In genomic region chr1:61337981-61338848, GRCh38 we compare ENCODE assay signal across 9 cellular contexts.
DNase-seq lines count a peak whose midpoint lies in the region; ATAC-seq and TF ChIP-seq lines count a peak whose summit lies in the region.
"Had no signal": no experiment of that assay in that cellular context is flagged by ENCODE, and none has a peak within 500 bp of the region (broad histone marks: within the 10 kb centered on the region; RNA-seq: fewer than 3 reads in every experiment).

No MANE protein-coding gene starts in this region.

- no peak for ATAC-seq in GM21447 (IDR thresholded peaks at IDR 0.05; ENCODE audit: unreplicated experiment)

- H3K27ac ChIP-seq in Peyer's patch (peak overlapping the region; percentile 31 to 71 (median 42)), urinary bladder (ENCODE audit: low read depth) (peak overlapping the region; percentile 28)
- H3K27ac ChIP-seq: neutrophil had no signal

- no peaks in the 10 kb centered on the region for H3K9me3 ChIP-seq in Peyer's patch
- H3K9me3 ChIP-seq: neutrophil had no signal

- no peaks in the 10 kb centered on the region for H3K27me3 ChIP-seq in Peyer's patch
- H3K27me3 ChIP-seq: neutrophil had no signal

- no peak for TF ChIP-seq POLR2A in Peyer's patch (IDR thresholded peaks at IDR 0.05)

- H3K4me1 ChIP-seq in Peyer's patch (peaks cover 0 to 13% (median 0%) of the 10 kb centered on the region in 4 donors), urinary bladder (ENCODE audit: insufficient read depth) (no peaks in the 10 kb centered on the region)

- TF ChIP-seq CTCF in Peyer's patch (IDR thresholded peaks at IDR 0.05) (peak in 4 of 6 experiments; percentile 45 to 78 (median 72)), epithelial cell of esophagus (IDR thresholded peaks at IDR 0.05; ENCODE audit: insufficient read depth, low read depth, low read length, missing control alignments) (peak; percentile 86)

- 24% methylated on average over 13 of the region's 13 CpGs for WGBS in urinary bladder

- H3K4me3 ChIP-seq in Peyer's patch: peak overlapping the region in 1 of 4 donors; percentile 3
- H3K4me3 ChIP-seq in epithelial cell of esophagus (ENCODE audit: low read length): peak overlapping the region; percentile 38
- no peak overlapping the region for H3K4me3 ChIP-seq in urinary bladder (ENCODE audit: low read depth, low read length)

- H3K36me3 ChIP-seq in Peyer's patch (no peaks in the 10 kb centered on the region), urinary bladder (ENCODE audit: insufficient read depth) (no peaks in the 10 kb centered on the region)
- H3K36me3 ChIP-seq: neutrophil had no signal

- peak; percentile 17 for DNase-seq in CD1c-positive myeloid dendritic cell (ENCODE audit: extremely low spot score)
- DNase-seq in HuH-7 (ENCODE audit: low spot score): peak; percentile 32
- peak; percentile 21 to 72 (median 54) for DNase-seq in Peyer's patch
- peak; percentile 92 for DNase-seq in epithelial cell of esophagus (ENCODE audit: low read depth)
- DNase-seq in midbrain (lab: John Stamatoyannopoulos, UW): peak; percentile 91
- DNase-seq in RPMI8226: no peak
